ENCODE assay signal across 9 cellular contexts in genomic region chr2:25131567-25132295, GRCh38. TPM values are rescaled to one million over a fixed set of nuclear protein-coding genes. Genes with fewer than 3 reads are reported as not detected.
DNase-seq lines count a peak whose midpoint lies in the region; ATAC-seq lines count a peak whose summit lies in the region.
"Had no signal": no experiment of that assay in that cellular context is flagged by ENCODE, and none has a peak within 500 bp of the region (broad histone marks: within the 10 kb centered on the region; RNA-seq: fewer than 3 reads in every experiment).

No MANE protein-coding gene starts in this region.

- H3K36me3 Mint-ChIP-seq in activated naive CD8-positive, alpha-beta T cell treated with anti-CD3 and anti-CD28 coated beads, Interleukin-2, amount 50 U/mL, for 24 hours (ENCODE audit: low read depth), result no peaks in the 10 kb centered on the region
- no peaks in the 10 kb centered on the region for H3K36me3 Mint-ChIP-seq in immature natural killer cell

- peaks cover 3% of the 10 kb centered on the region; the same call in 1 of the 2 replicates for H3K27me3 ChIP-seq in HUES64 (ENCODE audit: insufficient read depth, low read length)
- H3K27me3 ChIP-seq: body of pancreas had no signal

- H3K4me3 Mint-ChIP-seq in activated naive CD8-positive, alpha-beta T cell treated with anti-CD3 and anti-CD28 coated beads, Interleukin-2, amount 50 U/mL, for 24 hours, result peak overlapping the region; percentile 56
- peak overlapping the region; percentile 7 to 48 (median 32) for H3K4me3 Mint-ChIP-seq in immature natural killer cell

- 90% methylated on average over 53 of the region's 53 CpGs for WGBS in HUES64

- no peaks in the 10 kb centered on the region for H3K4me1 ChIP-seq in HUES64 (ENCODE audit: insufficient read depth, low read length)

- peak; percentile 6 for ATAC-seq in activated naive CD8-positive, alpha-beta T cell treated with anti-CD3 and anti-CD28 coated beads, Interleukin-2, amount 50 U/mL, for 24 hours
- ATAC-seq in GM21367 (IDR thresholded peaks at IDR 0.05; ENCODE audit: unreplicated experiment) (no peak), GM21528 (IDR thresholded peaks at IDR 0.05; ENCODE audit: low FRiP score, unreplicated experiment) (no peak)
- ATAC-seq: body of pancreas had no signal

- H3K4me1 Mint-ChIP-seq in activated naive CD8-positive, alpha-beta T cell treated with anti-CD3 and anti-CD28 coated beads, Interleukin-2, amount 50 U/mL, for 24 hours, result peaks cover 11% of the 10 kb centered on the region
- peaks cover 10 to 13% of the 10 kb centered on the region in 2 donors for H3K4me1 Mint-ChIP-seq in immature natural killer cell

- H3K9me3 Mint-ChIP-seq in activated naive CD8-positive, alpha-beta T cell treated with anti-CD3 and anti-CD28 coated beads, Interleukin-2, amount 50 U/mL, for 24 hours, result no peaks in the 10 kb centered on the region
- peaks cover 0 to 3% (median 0%) of the 10 kb centered on the region in 6 donors for H3K9me3 Mint-ChIP-seq in immature natural killer cell

- H3K36me3 ChIP-seq in HUES64 (ENCODE audit: insufficient read depth, low read length), result no peaks in the 10 kb centered on the region; the same call in 1 of the 2 replicates

- H3K9me3 ChIP-seq in HUES64 (ENCODE audit: insufficient read depth, low read depth, low read length), result no peaks in the 10 kb centered on the region
- H3K9me3 ChIP-seq: body of pancreas had no signal

- no peak overlapping the region for H3K9ac ChIP-seq in HUES64 (ENCODE audit: low read depth, low read length)

- H3K27ac ChIP-seq in HUES64 (ENCODE audit: low read depth, low read length), result no peak overlapping the region
- H3K27ac ChIP-seq: body of pancreas had no signal

- H3K27me3 Mint-ChIP-seq in activated naive CD8-positive, alpha-beta T cell treated with anti-CD3 and anti-CD28 coated beads, Interleukin-2, amount 50 U/mL, for 24 hours, result peaks cover 51% of the 10 kb centered on the region
- H3K27me3 Mint-ChIP-seq in immature natural killer cell (ENCODE audit: low read depth in 3 of 3), result peaks cover 3 to 30% (median 16%) of the 10 kb centered on the region in 3 donors

- no peak overlapping the region for H3K27ac Mint-ChIP-seq in activated naive CD8-positive, alpha-beta T cell treated with anti-CD3 and anti-CD28 coated beads, Interleukin-2, amount 50 U/mL, for 24 hours
- H3K27ac Mint-ChIP-seq in immature natural killer cell, result no peak overlapping the region

- DNase-seq in activated naive CD8-positive, alpha-beta T cell treated with anti-CD3 and anti-CD28 coated beads, Interleukin-2, amount 50 U/mL, for 24 hours, result peak; percentile 9
- no peak for DNase-seq in immature natural killer cell
- DNase-seq in stimulated activated CD8-positive, alpha-beta memory T cell treated with anti-CD3 and anti-CD28 coated beads, Interleukin-4, amount 100 ng/mL, for 48 hours, result peak; percentile 32
- no peak for DNase-seq in effector CD8-positive, alpha-beta T cell (lab: John Stamatoyannopoulos, UW)
- DNase-seq in NCI-H146 treated with DMSO at 0.1 percent for 48 hours (lab: John Stamatoyannopoulos, UW; ENCODE audit: unreplicated experiment), result no peak

- peak overlapping the region; percentile 40 for H3K4me3 ChIP-seq in HUES64 (ENCODE audit: low read length)
- H3K4me3 ChIP-seq: body of pancreas had no signal

RNA-seq across cellular contexts. Expression of gene POMC, which starts 36.6 kb away (rescaled TPM):
- 1.5 TPM for polyA plus RNA-seq in HUES64 (2013, experiment 1 of 2)
- polyA plus RNA-seq in HUES64 (2013, experiment 2 of 2), result 3.0 TPM
- polyA plus RNA-seq in immature natural killer cell, result 10 to 100 TPM in 2 of 3 donors, 1 to 10 TPM in 1; 7.0 to 15.7 (median 12.8) TPM

Comparison
In these comparisons a context has a peak if more than half of its experiments do, and no peak if none do; other contexts are left out.
1. DNase-seq: peak in activated naive CD8-positive, alpha-beta T cell treated with anti-CD3 and anti-CD28 coated beads, Interleukin-2, amount 50 U/mL, for 24 hours (single experiment) and stimulated activated CD8-positive, alpha-beta memory T cell treated with anti-CD3 and anti-CD28 coated beads, Interleukin-4, amount 100 ng/mL, for 48 hours (single experiment); none in immature natural killer cell (0 of 3), effector CD8-positive, alpha-beta T cell (single experiment) and NCI-H146 treated with DMSO at 0.1 percent for 48 hours (single experiment).